1 cellular context compared by ENCODE assay signal in genomic region chr1:154418062-154418897, GRCh38.
TF ChIP-seq lines count a peak whose summit lies in the region.

No MANE protein-coding gene starts in this region.

TF ChIP-seq in HepG2, 621 proteins besides CTCF, POLR2A, EP300 and RAD21 (continued from another document and continues in another):
- TF ChIP-seq KAT7 (CRISPR knock-in tag; IDR thresholded peaks at IDR 0.05; ENCODE audit: borderline replicate concordance): no peak
- TF ChIP-seq PITX1 (CRISPR knock-in tag; IDR thresholded peaks at IDR 0.05): peak; percentile 99
- TF ChIP-seq ZNF253 (CRISPR knock-in tag; IDR thresholded peaks at IDR 0.05; ENCODE audit: borderline replicate concordance): no peak
- TF ChIP-seq KLF16 (CRISPR knock-in tag; IDR thresholded peaks at IDR 0.05): peak in 1 of 2 experiments; percentile 97; a peak in 2 of 4 replicates
- TF ChIP-seq, protein P1, sequence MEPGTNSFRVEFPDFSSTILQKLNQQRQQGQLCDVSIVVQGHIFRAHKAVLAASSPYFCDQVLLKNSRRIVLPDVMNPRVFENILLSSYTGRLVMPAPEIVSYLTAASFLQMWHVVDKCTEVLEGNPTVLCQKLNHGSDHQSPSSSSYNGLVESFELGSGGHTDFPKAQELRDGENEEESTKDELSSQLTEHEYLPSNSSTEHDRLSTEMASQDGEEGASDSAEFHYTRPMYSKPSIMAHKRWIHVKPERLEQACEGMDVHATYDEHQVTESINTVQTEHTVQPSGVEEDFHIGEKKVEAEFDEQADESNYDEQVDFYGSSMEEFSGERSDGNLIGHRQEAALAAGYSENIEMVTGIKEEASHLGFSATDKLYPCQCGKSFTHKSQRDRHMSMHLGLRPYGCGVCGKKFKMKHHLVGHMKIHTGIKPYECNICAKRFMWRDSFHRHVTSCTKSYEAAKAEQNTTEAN (CRISPR knock-in tag; conservative IDR thresholded peaks at IDR 0.05): no peak
- TF ChIP-seq ZNF232 (CRISPR knock-in tag; IDR thresholded peaks at IDR 0.05; ENCODE audit: borderline replicate concordance): peak; percentile 91
- TF ChIP-seq ARNT (IDR thresholded peaks at IDR 0.05): no peak
- TF ChIP-seq, protein P2, sequence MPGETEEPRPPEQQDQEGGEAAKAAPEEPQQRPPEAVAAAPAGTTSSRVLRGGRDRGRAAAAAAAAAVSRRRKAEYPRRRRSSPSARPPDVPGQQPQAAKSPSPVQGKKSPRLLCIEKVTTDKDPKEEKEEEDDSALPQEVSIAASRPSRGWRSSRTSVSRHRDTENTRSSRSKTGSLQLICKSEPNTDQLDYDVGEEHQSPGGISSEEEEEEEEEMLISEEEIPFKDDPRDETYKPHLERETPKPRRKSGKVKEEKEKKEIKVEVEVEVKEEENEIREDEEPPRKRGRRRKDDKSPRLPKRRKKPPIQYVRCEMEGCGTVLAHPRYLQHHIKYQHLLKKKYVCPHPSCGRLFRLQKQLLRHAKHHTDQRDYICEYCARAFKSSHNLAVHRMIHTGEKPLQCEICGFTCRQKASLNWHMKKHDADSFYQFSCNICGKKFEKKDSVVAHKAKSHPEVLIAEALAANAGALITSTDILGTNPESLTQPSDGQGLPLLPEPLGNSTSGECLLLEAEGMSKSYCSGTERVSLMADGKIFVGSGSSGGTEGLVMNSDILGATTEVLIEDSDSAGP (CRISPR knock-in tag; IDR thresholded peaks at IDR 0.05; ENCODE audit: borderline replicate concordance): peak; percentile 55
- no peak for TF ChIP-seq ZNF251 (CRISPR knock-in tag; IDR thresholded peaks at IDR 0.05)
- TF ChIP-seq ZNF124 (CRISPR knock-in tag; IDR thresholded peaks at IDR 0.05): peak; percentile 78; the same call in 1 of the 2 replicates
- TF ChIP-seq, protein P3, sequence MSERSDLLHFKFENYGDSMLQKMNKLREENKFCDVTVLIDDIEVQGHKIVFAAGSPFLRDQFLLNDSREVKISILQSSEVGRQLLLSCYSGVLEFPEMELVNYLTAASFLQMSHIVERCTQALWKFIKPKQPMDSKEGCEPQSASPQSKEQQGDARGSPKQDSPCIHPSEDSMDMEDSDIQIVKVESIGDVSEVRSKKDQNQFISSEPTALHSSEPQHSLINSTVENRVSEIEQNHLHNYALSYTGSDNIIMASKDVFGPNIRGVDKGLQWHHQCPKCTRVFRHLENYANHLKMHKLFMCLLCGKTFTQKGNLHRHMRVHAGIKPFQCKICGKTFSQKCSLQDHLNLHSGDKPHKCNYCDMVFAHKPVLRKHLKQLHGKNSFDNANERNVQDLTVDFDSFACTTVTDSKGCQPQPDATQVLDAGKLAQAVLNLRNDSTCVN (CRISPR knock-in tag; IDR thresholded peaks at IDR 0.05; ENCODE audit: borderline replicate concordance): 0 out of 2 replicates have a peak, but pooled peaks have one; percentile 36
- TF ChIP-seq JDP2 (CRISPR knock-in tag; IDR thresholded peaks at IDR 0.05; ENCODE audit: borderline replicate concordance): no peak
- TF ChIP-seq ZNF773 (CRISPR knock-in tag; IDR thresholded peaks at IDR 0.05; ENCODE audit: borderline replicate concordance): no peak
- TF ChIP-seq, protein P4, sequence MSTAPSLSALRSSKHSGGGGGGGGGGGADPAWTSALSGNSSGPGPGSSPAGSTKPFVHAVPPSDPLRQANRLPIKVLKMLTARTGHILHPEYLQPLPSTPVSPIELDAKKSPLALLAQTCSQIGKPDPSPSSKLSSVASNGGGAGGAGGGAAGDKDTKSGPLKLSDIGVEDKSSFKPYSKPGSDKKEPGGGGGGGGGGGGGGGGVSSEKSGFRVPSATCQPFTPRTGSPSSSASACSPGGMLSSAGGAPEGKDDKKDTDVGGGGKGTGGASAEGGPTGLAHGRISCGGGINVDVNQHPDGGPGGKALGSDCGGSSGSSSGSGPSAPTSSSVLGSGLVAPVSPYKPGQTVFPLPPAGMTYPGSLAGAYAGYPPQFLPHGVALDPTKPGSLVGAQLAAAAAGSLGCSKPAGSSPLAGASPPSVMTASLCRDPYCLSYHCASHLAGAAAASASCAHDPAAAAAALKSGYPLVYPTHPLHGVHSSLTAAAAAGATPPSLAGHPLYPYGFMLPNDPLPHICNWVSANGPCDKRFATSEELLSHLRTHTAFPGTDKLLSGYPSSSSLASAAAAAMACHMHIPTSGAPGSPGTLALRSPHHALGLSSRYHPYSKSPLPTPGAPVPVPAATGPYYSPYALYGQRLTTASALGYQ (CRISPR knock-in tag; IDR thresholded peaks at IDR 0.05): peak; percentile 81; the same call in 1 of the 2 replicates
- TF ChIP-seq ZFP36 (IDR thresholded peaks at IDR 0.05; ENCODE audit: borderline replicate concordance, low read depth, low read length, partially characterized antibody): no peak
- no peak for TF ChIP-seq ZFP62 (CRISPR knock-in tag; IDR thresholded peaks at IDR 0.05)
- TF ChIP-seq PCBP1 (IDR thresholded peaks at IDR 0.05; ENCODE audit: borderline replicate concordance, low read depth, low read length): no peak
- TF ChIP-seq ZNF780A (CRISPR knock-in tag; IDR thresholded peaks at IDR 0.05): peak; percentile 67; the same call in 1 of the 2 replicates
- TF ChIP-seq, protein P5, sequence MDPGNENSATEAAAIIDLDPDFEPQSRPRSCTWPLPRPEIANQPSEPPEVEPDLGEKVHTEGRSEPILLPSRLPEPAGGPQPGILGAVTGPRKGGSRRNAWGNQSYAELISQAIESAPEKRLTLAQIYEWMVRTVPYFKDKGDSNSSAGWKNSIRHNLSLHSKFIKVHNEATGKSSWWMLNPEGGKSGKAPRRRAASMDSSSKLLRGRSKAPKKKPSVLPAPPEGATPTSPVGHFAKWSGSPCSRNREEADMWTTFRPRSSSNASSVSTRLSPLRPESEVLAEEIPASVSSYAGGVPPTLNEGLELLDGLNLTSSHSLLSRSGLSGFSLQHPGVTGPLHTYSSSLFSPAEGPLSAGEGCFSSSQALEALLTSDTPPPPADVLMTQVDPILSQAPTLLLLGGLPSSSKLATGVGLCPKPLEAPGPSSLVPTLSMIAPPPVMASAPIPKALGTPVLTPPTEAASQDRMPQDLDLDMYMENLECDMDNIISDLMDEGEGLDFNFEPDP (CRISPR knock-in tag; conservative IDR thresholded peaks at IDR 0.05): no peak
- peak; percentile 87 for TF ChIP-seq ZNF788 (CRISPR knock-in tag; IDR thresholded peaks at IDR 0.05; ENCODE audit: borderline replicate concordance)
- TF ChIP-seq ELF4 (CRISPR knock-in tag; IDR thresholded peaks at IDR 0.05; ENCODE audit: borderline replicate concordance): no peak
- no peak for TF ChIP-seq KIAA2018 (CRISPR knock-in tag; IDR thresholded peaks at IDR 0.05; ENCODE audit: borderline replicate concordance)
- no peak for TF ChIP-seq RBAK (CRISPR knock-in tag; IDR thresholded peaks at IDR 0.05)
- TF ChIP-seq GABPB1 (CRISPR knock-in tag; IDR thresholded peaks at IDR 0.05): peak; percentile 51
- TF ChIP-seq SNRNP70 (IDR thresholded peaks at IDR 0.05; ENCODE audit: low read depth, low read length): no peak
- TF ChIP-seq ZBTB8A (CRISPR knock-in tag; IDR thresholded peaks at IDR 0.05; ENCODE audit: borderline replicate concordance, low read depth): no peak
- peak; percentile 88 for TF ChIP-seq KAT8 (CRISPR knock-in tag; IDR thresholded peaks at IDR 0.05)
- TF ChIP-seq RFX3 (CRISPR knock-in tag; IDR thresholded peaks at IDR 0.05): no peak
- peak; percentile 45; the same call in 1 of the 2 replicates for TF ChIP-seq DR1 (CRISPR knock-in tag; IDR thresholded peaks at IDR 0.05)
- TF ChIP-seq TAF15 (IDR thresholded peaks at IDR 0.05; ENCODE audit: low read depth, low read length, poor library complexity, severe bottlenecking): no peak
- no peak for TF ChIP-seq PCBP2 (optimal IDR thresholded peaks at IDR 0.05; ENCODE audit: low read depth, low read length, poor library complexity, severe bottlenecking)
- TF ChIP-seq ZNF142 (CRISPR knock-in tag; IDR thresholded peaks at IDR 0.05): no peak
- peak; percentile 81 for TF ChIP-seq MAFF (IDR thresholded peaks at IDR 0.05; ENCODE audit: low read depth, low read length)
- peak; percentile 98 for TF ChIP-seq DPF2 (CRISPR knock-in tag; IDR thresholded peaks at IDR 0.05; ENCODE audit: borderline replicate concordance, low read depth)
- peak; percentile 25; the same call in 1 of the 2 replicates for TF ChIP-seq NFYC (CRISPR knock-in tag; IDR thresholded peaks at IDR 0.05)
- TF ChIP-seq, protein P6, sequence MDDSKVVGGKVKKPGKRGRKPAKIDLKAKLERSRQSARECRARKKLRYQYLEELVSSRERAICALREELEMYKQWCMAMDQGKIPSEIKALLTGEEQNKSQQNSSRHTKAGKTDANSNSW (CRISPR knock-in tag; IDR thresholded peaks at IDR 0.05; ENCODE audit: borderline replicate concordance): no peak
- TF ChIP-seq CBX1 (IDR thresholded peaks at IDR 0.05; ENCODE audit: low read depth): no peak
- TF ChIP-seq, protein P7, sequence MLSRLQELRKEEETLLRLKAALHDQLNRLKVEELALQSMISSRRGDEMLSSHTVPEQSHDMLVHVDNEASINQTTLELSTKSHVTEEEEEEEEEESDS (CRISPR knock-in tag; IDR thresholded peaks at IDR 0.05; ENCODE audit: borderline replicate concordance): no peak
- peak; percentile 84 for TF ChIP-seq SMARCC2 (IDR thresholded peaks at IDR 0.05)
